In genomic region chr2:164777847-164778246, GRCh38 we compare ENCODE assay signal across 17 cellular contexts.
"Had no signal": no experiment of that assay in that cellular context is flagged by ENCODE, and none has a peak within 500 bp of the region (broad histone marks: within the 10 kb centered on the region; RNA-seq: fewer than 3 reads in every experiment).

No MANE protein-coding gene starts in this region.

- H3K27me3 ChIP-seq: foreskin keratinocyte, hepatocyte, neutrophil, stomach, thyroid gland, upper lobe of left lung, uterus had no signal

- DNase-seq: effector CD4-positive, alpha-beta T cell; foreskin keratinocyte; head of caudate nucleus; kidney; left colon; mucosa of descending colon; naive thymus-derived CD8-positive, alpha-beta T cell; small intestine; stimulated activated CD4-positive, alpha-beta T cell treated with anti-CD3 and anti-CD28 coated beads, Interleukin-12 subunit alpha, Interleukin-12 subunit beta, amount 100 ng/mL, for 4 hours; stimulated activated naive CD4-positive, alpha-beta T cell; stomach; thyroid gland; upper lobe of left lung; uterus had no signal

- H3K4me1 ChIP-seq: uterus had no signal

- H3K36me3 ChIP-seq: neutrophil, stomach, thyroid gland, upper lobe of left lung, uterus had no signal

- H3K4me3 ChIP-seq: coronary artery, hepatocyte, mucosa of descending colon, stomach, thyroid gland, upper lobe of left lung, uterus had no signal

- H3K27ac ChIP-seq: hepatocyte, neutrophil, thyroid gland, upper lobe of left lung, uterus had no signal

- H3K4me2 ChIP-seq: hepatocyte had no signal

- ATAC-seq: foreskin keratinocyte; left colon; mucosa of descending colon; naive thymus-derived CD8-positive, alpha-beta T cell had no signal

- H2AFZ ChIP-seq: hepatocyte had no signal

- H3K9me3 ChIP-seq: mucosa of descending colon, neutrophil, stomach, thyroid gland, upper lobe of left lung, uterus had no signal
